In the genomic region with DNA sequence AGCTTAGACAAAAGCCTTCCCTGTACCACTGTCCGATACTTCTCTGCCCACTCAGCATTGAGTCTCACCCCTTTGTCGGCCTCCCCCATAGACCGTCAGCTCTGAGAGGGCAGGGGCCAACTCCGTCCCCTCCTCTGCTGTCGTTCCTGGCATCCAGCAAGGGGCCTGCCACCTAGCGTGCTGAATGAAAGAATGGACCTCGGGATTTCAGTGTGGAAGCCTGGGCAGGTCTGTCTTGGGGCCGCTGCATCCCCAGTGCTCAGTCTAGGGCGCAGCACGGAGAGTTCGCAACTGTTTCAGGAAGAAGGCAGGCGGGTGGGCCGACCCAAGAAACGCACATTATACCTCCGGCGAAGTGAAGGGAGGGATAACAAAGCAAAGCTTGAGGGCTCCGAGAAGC, we compare ENCODE assay signal across 1 cellular context.
TF ChIP-seq lines count a peak whose summit lies in the region.

No MANE protein-coding gene starts in this region.

TF ChIP-seq in IMR-90, 13 proteins besides CTCF, POLR2A, EP300 and RAD21:
- TF ChIP-seq CEBPB (IDR thresholded peaks at IDR 0.05; ENCODE audit: low read depth, low read length) (no peak), MAFK (IDR thresholded peaks at IDR 0.05; ENCODE audit: low read depth, low read length) (no peak), MXI1 (IDR thresholded peaks at IDR 0.05; ENCODE audit: borderline replicate concordance, low read depth, low read length) (no peak), SMC3 (IDR thresholded peaks at IDR 0.05; ENCODE audit: low read depth, low read length) (no peak), NFE2L2 (IDR thresholded peaks at IDR 0.05; ENCODE audit: low read depth, low read length) (no peak)
TF ChIP-seq in IMR-90: peak in this region for 0.
